23 cellular contexts compared by ENCODE assay signal in genomic region chr17:28097901-28098300, GRCh38. TPM values are rescaled to one million over a fixed set of nuclear protein-coding genes. Genes with fewer than 3 reads are reported as not detected.
A peak's percentile ranks its signal among the peaks of the same experiment; 100 is the strongest.
DNase-seq lines count a peak whose midpoint lies in the region; ATAC-seq, FAIRE-seq and TF ChIP-seq lines count a peak whose summit lies in the region.
"Had no signal": no experiment of that assay in that cellular context is flagged by ENCODE, and none has a peak within 500 bp of the region (broad histone marks: within the 10 kb centered on the region; RNA-seq: fewer than 3 reads in every experiment).

No MANE protein-coding gene starts in this region.

- no peaks in the 10 kb centered on the region for H3K36me3 ChIP-seq in OCI-LY7 (ENCODE audit: insufficient read depth, low read length)
- no peaks in the 10 kb centered on the region for H3K36me3 ChIP-seq in pancreas
- H3K36me3 ChIP-seq: BE2C, neutrophil had no signal

- H3K4me2 ChIP-seq in OCI-LY7 (ENCODE audit: low read length), result peak overlapping the region; percentile 39

- H3K27ac ChIP-seq in OCI-LY7 (ENCODE audit: low read depth, low read length, poor library complexity, severe bottlenecking), result no peak overlapping the region
- H3K27ac ChIP-seq in pancreas, result no peak overlapping the region
- H3K27ac ChIP-seq in RWPE1, result no peak overlapping the region
- H3K27ac ChIP-seq: epithelial cell of prostate, foreskin keratinocyte, neutrophil, testis had no signal

- 14 to 18% methylated on average over 2 of the region's 2 CpGs for WGBS in pancreas, 2 donors

- peaks cover 13% of the 10 kb centered on the region for H3K4me1 ChIP-seq in OCI-LY7 (ENCODE audit: insufficient read depth, low read length, poor library complexity, severe bottlenecking)
- peaks cover 22 to 34% (median 25%) of the 10 kb centered on the region in 3 donors for H3K4me1 ChIP-seq in pancreas
- H3K4me1 ChIP-seq: BE2C, testis had no signal

- peaks cover 7% of the 10 kb centered on the region; the same call in 1 of the 2 replicates for H3K79me2 ChIP-seq in OCI-LY7 (ENCODE audit: insufficient read depth, low read depth, low read length)

- POLR2A ChIA-PET in OCI-LY7 (lab: Charles Lee), result no interaction called here
- POLR2A ChIA-PET in RWPE1 (lab: Yijun Ruan, JAX; ENCODE audit: low non-redundant PET), result no interaction called here

- H3K9me2 ChIP-seq in OCI-LY7 (ENCODE audit: insufficient read depth, low read length), result no peaks in the 10 kb centered on the region

- H4K20me1 ChIP-seq in OCI-LY7 (ENCODE audit: insufficient read depth, low read length), result no peaks in the 10 kb centered on the region; the same call in 1 of the 2 replicates

- CTCF ChIA-PET in OCI-LY7 (lab: Charles Lee; ENCODE audit: unreplicated experiment), result no interaction called here
- CTCF ChIA-PET in RWPE1 (lab: Yijun Ruan, JAX), result no interaction called here

- DNase-seq in GM18507 (ENCODE audit: extremely low spot score, insufficient read length, low read depth) (no peak), OCI-LY7 (ENCODE audit: low spot score) (peak; percentile 17), pancreas (no peak), NCI-H2081 treated with DMSO at 0.1 percent for 48 hours (lab: John Stamatoyannopoulos, UW) (no peak), RWPE1 (ENCODE audit: low spot score) (no peak), A172 (ENCODE audit: low spot score) (no peak)
- DNase-seq: activated CD4-positive, alpha-beta T cell treated with anti-CD3 and anti-CD28 coated beads for 1 hour; activated CD8-positive, alpha-beta memory T cell treated with anti-CD3 and anti-CD28 coated beads, Interleukin-2, amount 10 ng/mL, durations not matched to agents 7 days and 5 days; BE2C; caudate nucleus; dorsolateral prefrontal cortex; foreskin keratinocyte; GF-D8; left colon; NCI-H187; NCI-H446 treated with DMSO at 0.1 percent for 48 hours; SHP77; T-helper 2 cell; testis had no signal

- FAIRE-seq in GM18507 (lab: Jason Lieb, UNC) (peak; percentile 36), pancreas (lab: Jason Lieb, UNC) (no peak)

- H2AFZ ChIP-seq in OCI-LY7 (ENCODE audit: low read length), result no peak overlapping the region

- no peak for TF ChIP-seq CTCF in OCI-LY7 (conservative IDR thresholded peaks at IDR 0.05; ENCODE audit: low read length)
- no peak for TF ChIP-seq CTCF in pancreas (IDR thresholded peaks at IDR 0.05)
- TF ChIP-seq CTCF in RWPE1 (conservative IDR thresholded peaks at IDR 0.05; ENCODE audit: low read depth), result no peak

- H3K9me3 ChIP-seq in OCI-LY7 (ENCODE audit: low read length), result no peaks in the 10 kb centered on the region
- no peaks in the 10 kb centered on the region for H3K9me3 ChIP-seq in pancreas
- H3K9me3 ChIP-seq: BE2C, neutrophil, testis had no signal

- intact Hi-C loops in OCI-LY7 (cut with micrococcal nuclease; ENCODE audit: unreplicated experiment), result no loop called here
- intact Hi-C loops in pancreas (cut with DNase I), result no loop called here

- ATAC-seq in HG02938 (IDR thresholded peaks at IDR 0.05; ENCODE audit: unreplicated experiment) (peak; percentile 52), pancreas (peak; percentile 38 to 81 (median 59)), GM19452 (IDR thresholded peaks at IDR 0.05; ENCODE audit: unreplicated experiment) (no peak)
- ATAC-seq: activated CD8-positive, alpha-beta memory T cell treated with anti-CD3 and anti-CD28 coated beads, Interleukin-2, amount 10 ng/mL, durations not matched to agents 7 days and 5 days; foreskin keratinocyte; left colon had no signal

- BruUV-seq in OCI-LY7 (replicated peaks; lab: Mats Ljungman, UMichigan), result no TSS peak

- H3K27me3 ChIP-seq in pancreas, result no peaks in the 10 kb centered on the region
- H3K27me3 ChIP-seq: BE2C, dorsolateral prefrontal cortex, foreskin keratinocyte, neutrophil, testis had no signal

- no peak overlapping the region for H3K4me3 ChIP-seq in OCI-LY7 (ENCODE audit: low read depth, low read length, poor library complexity, severe bottlenecking)
- no peak overlapping the region for H3K4me3 ChIP-seq in pancreas
- H3K4me3 ChIP-seq: dorsolateral prefrontal cortex, testis had no signal

RNA-seq across cellular contexts. Expression of gene NLK, which starts 55.4 kb away (rescaled TPM):
- total RNA-seq in OCI-LY7 (2014; rRNA removed; shearing (Covaris generic)), result 18.1 and 23.3 TPM in 2 replicates
- total RNA-seq in OCI-LY7 (2022), result 27.8 and 31.1 TPM in 2 replicates
- 10 to 100 TPM in 5 of 6 donors, 1 to 10 TPM in 1; 9.8 to 16.7 (median 14.8) TPM for total RNA-seq in pancreas
- polyA plus RNA-seq in pancreas, result 10 to 100 TPM; 11.6 to 12.2 TPM
- 18.5 and 19.1 TPM in 2 replicates for total RNA-seq in A172 (2014; rRNA removed; shearing (Covaris generic))
